Comparison of ENCODE assay signal across 1 cellular context in genomic region chr2:213787869-213788268, GRCh38.
TF ChIP-seq lines count a peak whose summit lies in the region.

No MANE protein-coding gene starts in this region.

TF ChIP-seq in WTC11, 78 proteins besides CTCF, POLR2A, EP300 and RAD21 (continued from another document):
- TF ChIP-seq, protein P1, sequence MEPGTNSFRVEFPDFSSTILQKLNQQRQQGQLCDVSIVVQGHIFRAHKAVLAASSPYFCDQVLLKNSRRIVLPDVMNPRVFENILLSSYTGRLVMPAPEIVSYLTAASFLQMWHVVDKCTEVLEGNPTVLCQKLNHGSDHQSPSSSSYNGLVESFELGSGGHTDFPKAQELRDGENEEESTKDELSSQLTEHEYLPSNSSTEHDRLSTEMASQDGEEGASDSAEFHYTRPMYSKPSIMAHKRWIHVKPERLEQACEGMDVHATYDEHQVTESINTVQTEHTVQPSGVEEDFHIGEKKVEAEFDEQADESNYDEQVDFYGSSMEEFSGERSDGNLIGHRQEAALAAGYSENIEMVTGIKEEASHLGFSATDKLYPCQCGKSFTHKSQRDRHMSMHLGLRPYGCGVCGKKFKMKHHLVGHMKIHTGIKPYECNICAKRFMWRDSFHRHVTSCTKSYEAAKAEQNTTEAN (CRISPR knock-in tag; IDR thresholded peaks at IDR 0.05) = no peak
- TF ChIP-seq NR1H2 (CRISPR knock-in tag; IDR thresholded peaks at IDR 0.05) = no peak
- TF ChIP-seq CREB1 (CRISPR knock-in tag; IDR thresholded peaks at IDR 0.05) = no peak
